28 cellular contexts compared by ENCODE assay signal in the genomic region with DNA sequence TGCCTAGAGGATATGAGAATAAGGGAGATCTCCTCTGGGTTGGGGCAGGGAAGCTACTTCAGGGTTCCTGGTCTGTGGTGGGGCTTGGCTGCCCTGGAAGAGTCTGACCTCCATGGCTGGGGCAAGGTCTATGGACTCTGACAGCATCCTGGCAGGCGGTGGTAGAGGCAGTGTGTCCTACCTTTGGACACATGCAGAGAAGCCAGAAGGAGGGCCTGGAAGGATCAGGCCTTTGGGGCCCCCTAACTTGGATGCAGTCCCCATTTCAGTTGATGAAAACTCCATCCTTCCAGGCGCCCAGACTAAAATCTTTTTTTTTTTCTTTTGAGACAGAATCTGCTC.
"Had no signal": no experiment of that assay in that cellular context is flagged by ENCODE, and none has a peak within 500 bp of the region (broad histone marks: within the 10 kb centered on the region; RNA-seq: fewer than 3 reads in every experiment).

No MANE protein-coding gene starts in this region.

- DNase-seq: activated CD4-positive, alpha-beta T cell treated with anti-CD3 and anti-CD28 coated beads, Interleukin-2, amount 10 ng/mL, durations not matched to agents 24 days and 14 days; activated CD4-positive, alpha-beta T cell treated with anti-CD3 and anti-CD28 coated beads, Interleukin-2, amount 50 U/mL, for 4 hours; activated CD4-positive, CD25-positive, alpha-beta regulatory T cell; activated CD8-positive, alpha-beta T cell treated with anti-CD3 and anti-CD28 coated beads, Interleukin-2, amount 10 ng/mL, durations not matched to agents 7 days and 5 days; activated gamma-delta T cell treated with Interleukin-2 at 50 U/mL for 16 hours; activated naive CD4-positive, alpha-beta T cell treated with anti-CD3 and anti-CD28 coated beads for 36 hours; activated T-cell treated with anti-CD3 and anti-CD28 coated beads, Interleukin-2, amount 50 U/mL, for 4 hours; amniotic stem cell; aorta; brain microvascular endothelial cell; central memory CD4-positive, alpha-beta T cell; Karpas-422; MG63; NCI-H1048; NCI-H1105 treated with DMSO at 0.1 percent for 48 hours; NCI-H1436; NCI-H1694; NCI-H1930; NCI-H345; NCI-H524 treated with DMSO at 0.1 percent for 48 hours; SIG-M5; T-cell; T-helper 2 cell; T-helper 9 cell; WERI-Rb-1 had no signal

- H3K27me3 ChIP-seq: brain microvascular endothelial cell, MG63 had no signal

- H3K27ac ChIP-seq: brain microvascular endothelial cell, WERI-Rb-1 had no signal

- H3K27ac Mint-ChIP-seq: activated CD4-positive, alpha-beta T cell treated with anti-CD3 and anti-CD28 coated beads, Interleukin-2, amount 10 ng/mL, durations not matched to agents 24 days and 14 days; activated CD8-positive, alpha-beta T cell treated with anti-CD3 and anti-CD28 coated beads, Interleukin-2, amount 10 ng/mL, durations not matched to agents 7 days and 5 days; activated naive CD4-positive, alpha-beta T cell treated with anti-CD3 and anti-CD28 coated beads for 36 hours; activated naive CD4-positive, alpha-beta T cell treated with anti-CD3 and anti-CD28 coated beads, Interleukin-2, amount 50 U/mL, for 72 hours; activated T-helper 1 cell treated with anti-CD3 and anti-CD28 coated beads, Interleukin-12 subunit alpha, Interleukin-12 subunit beta, Interleukin-2, Interleukin-4 antibody, amounts not matched to agents 30 ng/mL and 10 ng/mL and 1 ng/mL, durations not matched to agents 14 hours and 24 hours and 36 hours had no signal

- H3K9me3 Mint-ChIP-seq: activated CD4-positive, alpha-beta T cell treated with anti-CD3 and anti-CD28 coated beads, Interleukin-2, amount 10 ng/mL, durations not matched to agents 24 days and 14 days; activated naive CD4-positive, alpha-beta T cell treated with anti-CD3 and anti-CD28 coated beads for 36 hours; activated naive CD4-positive, alpha-beta T cell treated with anti-CD3 and anti-CD28 coated beads, Interleukin-2, amount 50 U/mL, for 72 hours; activated T-cell treated with anti-CD3 and anti-CD28 coated beads, Interleukin-2, amount 50 U/mL, for 4 hours; activated T-helper 1 cell treated with anti-CD3 and anti-CD28 coated beads, Interleukin-12 subunit alpha, Interleukin-12 subunit beta, Interleukin-2, Interleukin-4 antibody, amounts not matched to agents 30 ng/mL and 10 ng/mL and 1 ng/mL, durations not matched to agents 14 hours and 24 hours and 36 hours; T-cell had no signal

- H3K9me3 ChIP-seq: MG63 had no signal

- H3K36me3 Mint-ChIP-seq: T-cell had no signal

- H3K4me3 ChIP-seq: MG63 had no signal

- ATAC-seq: activated CD8-positive, alpha-beta T cell treated with anti-CD3 and anti-CD28 coated beads, Interleukin-2, amount 10 ng/mL, durations not matched to agents 7 days and 5 days; activated naive CD4-positive, alpha-beta T cell treated with anti-CD3 and anti-CD28 coated beads, Interleukin-2, amount 50 U/mL, for 72 hours; activated T-cell treated with anti-CD3 and anti-CD28 coated beads, Interleukin-2, amount 50 U/mL, for 4 hours; SK-N-SH treated with all-trans-retinoic acid at 6 μM for 48 hours had no signal

- H3K4me3 Mint-ChIP-seq: activated CD4-positive, alpha-beta T cell treated with anti-CD3 and anti-CD28 coated beads, Interleukin-2, amount 10 ng/mL, durations not matched to agents 24 days and 14 days; activated CD8-positive, alpha-beta T cell treated with anti-CD3 and anti-CD28 coated beads, Interleukin-2, amount 10 ng/mL, durations not matched to agents 7 days and 5 days; activated naive CD4-positive, alpha-beta T cell treated with anti-CD3 and anti-CD28 coated beads for 36 hours; activated T-cell treated with anti-CD3 and anti-CD28 coated beads, Interleukin-2, amount 50 U/mL, for 4 hours; activated T-helper 1 cell treated with anti-CD3 and anti-CD28 coated beads, Interleukin-12 subunit alpha, Interleukin-12 subunit beta, Interleukin-2, Interleukin-4 antibody, amounts not matched to agents 30 ng/mL and 10 ng/mL and 1 ng/mL, durations not matched to agents 14 hours and 24 hours and 36 hours had no signal

- H3K36me3 ChIP-seq: brain microvascular endothelial cell, WERI-Rb-1 had no signal
